In genomic region chr5:14202462-14202861, GRCh38 we compare ENCODE assay signal across 1 cellular context.
TF ChIP-seq lines count a peak whose summit lies in the region.

No MANE protein-coding gene starts in this region.

TF ChIP-seq in HEK293, 187 proteins besides CTCF, POLR2A, EP300 and RAD21 (continued from another document and continues in another):
- TF ChIP-seq PRDM2 (tag by site-specific recombination; IDR thresholded peaks at IDR 0.05; ENCODE audit: borderline replicate concordance) (no peak), ZNF561 (tag by site-specific recombination; IDR thresholded peaks at IDR 0.05; ENCODE audit: borderline replicate concordance) (no peak), ZSCAN18 (tag by site-specific recombination; IDR thresholded peaks at IDR 0.05) (no peak), ZBTB26 (tag by site-specific recombination; optimal IDR thresholded peaks at IDR 0.05) (no peak), ZNF202 (tag by site-specific recombination; IDR thresholded peaks at IDR 0.05; ENCODE audit: borderline replicate concordance) (no peak), ZNF548 (tag by site-specific recombination; IDR thresholded peaks at IDR 0.05) (no peak), ZNF514 (tag by site-specific recombination; IDR thresholded peaks at IDR 0.05) (no peak), PBX3 (CRISPR knock-in tag; IDR thresholded peaks at IDR 0.05) (no peak), ZNF341 (tag by site-specific recombination; IDR thresholded peaks at IDR 0.05; ENCODE audit: low read depth) (no peak), ZFP37 (tag by site-specific recombination; IDR thresholded peaks at IDR 0.05) (no peak), TSHZ1 (tag by site-specific recombination; IDR thresholded peaks at IDR 0.05; ENCODE audit: borderline replicate concordance) (0 out of 2 replicates have a peak, but pooled peaks have one; percentile 39), ZNF580 (tag by site-specific recombination; IDR thresholded peaks at IDR 0.05) (no peak), PRDM1 (tag by site-specific recombination; IDR thresholded peaks at IDR 0.05) (peak; percentile 68), SP2 (tag by site-specific recombination; IDR thresholded peaks at IDR 0.05) (no peak), ZNF707 (tag by site-specific recombination; IDR thresholded peaks at IDR 0.05) (no peak), ZNF830 (tag by site-specific recombination; IDR thresholded peaks at IDR 0.05; ENCODE audit: low read depth) (no peak), ZSCAN16 (tag by site-specific recombination; IDR thresholded peaks at IDR 0.05) (no peak), ZNF571 (tag by site-specific recombination; IDR thresholded peaks at IDR 0.05) (no peak), YY2 (tag by site-specific recombination; IDR thresholded peaks at IDR 0.05) (no peak), ZNF473 (tag by site-specific recombination; IDR thresholded peaks at IDR 0.05) (no peak), ZXDB (tag by site-specific recombination; IDR thresholded peaks at IDR 0.05) (peak; percentile 12; the same call in 1 of the 2 replicates), ZNF280C (tag by site-specific recombination; IDR thresholded peaks at IDR 0.05) (no peak), HOXC10 (CRISPR knock-in tag; IDR thresholded peaks at IDR 0.05) (no peak), ZNF768 (tag by site-specific recombination; IDR thresholded peaks at IDR 0.05) (no peak), TRIM28 (IDR thresholded peaks at IDR 0.05; ENCODE audit: borderline replicate concordance, low read length) (no peak), ZFP3 (tag by site-specific recombination; IDR thresholded peaks at IDR 0.05; ENCODE audit: low read depth) (no peak), OSR2 (tag by site-specific recombination; IDR thresholded peaks at IDR 0.05) (peak; percentile 49), GLI4 (tag by site-specific recombination; IDR thresholded peaks at IDR 0.05) (no peak), ZNF521 (tag by site-specific recombination; IDR thresholded peaks at IDR 0.05) (no peak), ZBTB6 (tag by site-specific recombination; IDR thresholded peaks at IDR 0.05) (no peak), ZNF10 (tag by site-specific recombination; IDR thresholded peaks at IDR 0.05) (no peak), ZNF140 (tag by site-specific recombination; IDR thresholded peaks at IDR 0.05) (no peak), ZBTB7A (tag by site-specific recombination; IDR thresholded peaks at IDR 0.05; ENCODE audit: low read depth) (no peak), ZNF660 (tag by site-specific recombination; IDR thresholded peaks at IDR 0.05) (no peak), ZNF175 (tag by site-specific recombination; IDR thresholded peaks at IDR 0.05) (no peak), ZNF488 (tag by site-specific recombination; IDR thresholded peaks at IDR 0.05) (no peak), ZNF157 (tag by site-specific recombination; IDR thresholded peaks at IDR 0.05) (no peak), ZBTB1 (tag by site-specific recombination; IDR thresholded peaks at IDR 0.05) (no peak), ZNF513 (tag by site-specific recombination; IDR thresholded peaks at IDR 0.05) (no peak), ZEB2 (tag by site-specific recombination; IDR thresholded peaks at IDR 0.05) (peak; percentile 54; the same call in 1 of the 2 replicates), RBAK (tag by site-specific recombination; IDR thresholded peaks at IDR 0.05) (no peak; the same call in 1 of the 2 replicates)
